ENCODE assay signal across 25 cellular contexts in the genomic region with DNA sequence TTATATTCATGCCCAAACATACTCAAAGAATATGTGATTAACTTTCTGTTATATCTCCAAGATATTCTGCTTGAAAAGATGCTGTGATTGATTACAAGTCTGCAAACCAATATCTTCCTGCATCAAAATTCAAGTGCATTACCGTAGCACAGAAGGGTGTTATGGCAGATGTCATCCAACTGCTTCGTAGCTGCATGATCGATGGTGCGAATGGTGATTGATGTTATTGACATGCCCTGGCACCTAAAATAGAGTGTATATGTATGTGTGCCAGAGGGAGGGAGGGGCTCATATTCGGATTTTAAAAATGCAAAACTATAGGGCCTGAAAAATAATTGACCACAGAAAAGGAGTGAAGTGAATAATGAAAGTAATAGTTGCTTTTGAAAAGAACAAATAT.
A peak's percentile ranks its signal among the peaks of the same experiment; 100 is the strongest.
DNase-seq lines count a peak whose midpoint lies in the region; TF ChIP-seq lines count a peak whose summit lies in the region.
"Had no signal": no experiment of that assay in that cellular context is flagged by ENCODE, and none has a peak within 500 bp of the region (broad histone marks: within the 10 kb centered on the region; RNA-seq: fewer than 3 reads in every experiment).

No MANE protein-coding gene starts in this region.

- no peaks in the 10 kb centered on the region for H3K36me3 ChIP-seq in ACC112 (ENCODE audit: insufficient read depth, low read length)
- no peaks in the 10 kb centered on the region for H3K36me3 ChIP-seq in BLaER1 treated with 17β-estradiol and CSF1 and Interleukin-3, amounts not matched to agents 10 nM and 100 nM
- no peaks in the 10 kb centered on the region for H3K36me3 ChIP-seq in mammary epithelial cell (ENCODE audit: insufficient read depth, low read length)
- H3K36me3 ChIP-seq: BE2C had no signal

- WGBS in mammary epithelial cell (ENCODE audit: low coverage, missing lambda C conversion rate), result 70% methylated on average over 5 of the region's 5 CpGs

- intact Hi-C loops in mammary epithelial cell (cut with micrococcal nuclease), result no loop called here

- H3K4me3 ChIP-seq in ACC112 (ENCODE audit: low read depth, low read length) (peak overlapping the region; percentile 53), mammary epithelial cell (replicated peaks in 1 of 3; ENCODE audit: insufficient read depth in 1 of 3, low read depth in 2 of 3, low read length in 3 of 3) (no peak overlapping the region)
- H3K4me3 ChIP-seq in BLaER1 treated with 17β-estradiol and CSF1 and Interleukin-3, amounts not matched to agents 10 nM and 100 nM, result no peak overlapping the region; a peak in 1 of 20 replicates
- H3K4me3 ChIP-seq: A549 had no signal

- H3K4me3 Mint-ChIP-seq in glutamatergic neuron (ENCODE audit: unreplicated experiment), result peak overlapping the region; percentile 65
- H3K4me3 Mint-ChIP-seq: CD14-positive monocyte; CD4-positive, alpha-beta memory T cell; CD4-positive, CD25-positive, alpha-beta regulatory T cell; CD8-positive, alpha-beta memory T cell had no signal

- H3K4me2 ChIP-seq in BLaER1 treated with 17β-estradiol and CSF1 and Interleukin-3, amounts not matched to agents 10 nM and 100 nM, result peak overlapping the region; percentile 23 to 65 (median 55); a peak in 17 of 22 replicates
- no peak overlapping the region for H3K4me2 ChIP-seq in mammary epithelial cell (ENCODE audit: insufficient read depth, low read depth, low read length)
- H3K4me2 ChIP-seq: A549 had no signal

- H2AFZ ChIP-seq in ACC112 (ENCODE audit: low read length, unreplicated experiment) (peak overlapping the region; percentile 61), mammary epithelial cell (ENCODE audit: low read depth, low read length) (no peak overlapping the region)

- BruUV-seq in mammary epithelial cell (replicated peaks; lab: Mats Ljungman, UMichigan), result no TSS peak

- H3K4me1 Mint-ChIP-seq in glutamatergic neuron (ENCODE audit: low read depth, unreplicated experiment), result peaks cover 13% of the 10 kb centered on the region
- H3K4me1 Mint-ChIP-seq: CD14-positive monocyte; CD4-positive, alpha-beta memory T cell; CD4-positive, CD25-positive, alpha-beta regulatory T cell; CD8-positive, alpha-beta memory T cell had no signal

- dilution Hi-C loops in mammary epithelial cell (cut with HindIII; ENCODE audit: low sequenced_read_pairs), result no loop called here

- no peaks in the 10 kb centered on the region for H4K20me1 ChIP-seq in BLaER1 treated with 17β-estradiol and CSF1 and Interleukin-3, amounts not matched to agents 10 nM and 100 nM
- no peaks in the 10 kb centered on the region for H4K20me1 ChIP-seq in mammary epithelial cell (ENCODE audit: insufficient read depth, low read length)

- no peak overlapping the region for H3K9ac ChIP-seq in BLaER1 treated with 17β-estradiol and CSF1 and Interleukin-3, amounts not matched to agents 10 nM and 100 nM
- H3K9ac ChIP-seq in mammary epithelial cell (ENCODE audit: insufficient read depth, low read length), result no peak overlapping the region

- H3K27ac Mint-ChIP-seq in glutamatergic neuron (ENCODE audit: unreplicated experiment), result peak overlapping the region; percentile 95
- H3K27ac Mint-ChIP-seq: CD14-positive monocyte; CD4-positive, alpha-beta memory T cell; CD4-positive, CD25-positive, alpha-beta regulatory T cell; CD8-positive, alpha-beta memory T cell had no signal

- H3K36me3 Mint-ChIP-seq in glutamatergic neuron (ENCODE audit: unreplicated experiment), result peaks cover 7% of the 10 kb centered on the region
- H3K36me3 Mint-ChIP-seq: CD14-positive monocyte; CD4-positive, alpha-beta memory T cell; CD4-positive, CD25-positive, alpha-beta regulatory T cell; CD8-positive, alpha-beta memory T cell had no signal

- H3K27me3 ChIP-seq in ACC112 (ENCODE audit: insufficient read depth, low read length) (no peaks in the 10 kb centered on the region), mammary epithelial cell (ENCODE audit: insufficient read depth, low read length) (no peaks in the 10 kb centered on the region)
- no peaks in the 10 kb centered on the region for H3K27me3 ChIP-seq in BLaER1 treated with 17β-estradiol and CSF1 and Interleukin-3, amounts not matched to agents 10 nM and 100 nM
- H3K27me3 ChIP-seq: BE2C had no signal

- H3K79me2 ChIP-seq in ACC112 (ENCODE audit: control insufficient read depth, insufficient read depth, low read length, unreplicated experiment) (no peaks in the 10 kb centered on the region), mammary epithelial cell (ENCODE audit: insufficient read depth, low read length) (no peaks in the 10 kb centered on the region)

- in situ Hi-C loops in mammary epithelial cell (cut with MboI; ENCODE audit: low sequenced_read_pairs in 2 of 2), result no loop called here

- H3K9me3 ChIP-seq in BLaER1 treated with 17β-estradiol and CSF1 and Interleukin-3, amounts not matched to agents 10 nM and 100 nM (replicated peaks in 1 of 11), result no peaks in the 10 kb centered on the region
- H3K9me3 ChIP-seq in mammary epithelial cell (replicated peaks; ENCODE audit: insufficient read depth, low read length), result no peaks in the 10 kb centered on the region
- H3K9me3 ChIP-seq: A549, BE2C had no signal

- H3K9me3 Mint-ChIP-seq in glutamatergic neuron (ENCODE audit: unreplicated experiment), result peaks cover 4% of the 10 kb centered on the region

- peaks cover 4% of the 10 kb centered on the region for H3K27me3 Mint-ChIP-seq in glutamatergic neuron (ENCODE audit: unreplicated experiment)
- H3K27me3 Mint-ChIP-seq: CD4-positive, alpha-beta memory T cell; CD4-positive, CD25-positive, alpha-beta regulatory T cell; CD8-positive, alpha-beta memory T cell had no signal

- CTCF ChIA-PET in mammary epithelial cell (lab: Charles Lee; ENCODE audit: low non-redundant PET), result no interaction called here

- DNase-seq in NCI-H446 treated with DMSO at 0.1 percent for 48 hours (lab: John Stamatoyannopoulos, UW) (peak; percentile 38), glutamatergic neuron (peak; percentile 46), OCI-M2 (lab: John Stamatoyannopoulos, UW; ENCODE audit: unreplicated experiment) (no peak), cerebellum (ENCODE audit: low spot score) (no peak), NCI-H1105 (lab: John Stamatoyannopoulos, UW) (no peak), mammary epithelial cell (no peak)
- DNase-seq: ACHN; BE2C; C1 segment of cervical spinal cord; CD4-positive, alpha-beta memory T cell; CD4-positive, CD25-positive, alpha-beta regulatory T cell; CD8-positive, alpha-beta memory T cell; COR-L47; DMS 273 treated with DMSO at 0.1 percent for 48 hours; DMS153; DMS53; DMS79; DND-41; EL; GDM1 had no signal

- H3K4me1 ChIP-seq in ACC112 (ENCODE audit: control insufficient read depth, insufficient read depth, low read length, unreplicated experiment) (no peaks in the 10 kb centered on the region), mammary epithelial cell (ENCODE audit: insufficient read depth, low read length) (no peaks in the 10 kb centered on the region)
- H3K4me1 ChIP-seq in BLaER1 treated with 17β-estradiol and CSF1 and Interleukin-3, amounts not matched to agents 10 nM and 100 nM, result peaks cover 0 to 13% (median 4%) of the 10 kb centered on the region in 10 experiments; a peak in 6 of 20 replicates
- H3K4me1 ChIP-seq: A549, BE2C had no signal

- no peak overlapping the region for H3K27ac ChIP-seq in ACC112 (ENCODE audit: low read depth, low read length)
- H3K27ac ChIP-seq in BLaER1 treated with 17β-estradiol and CSF1 and Interleukin-3, amounts not matched to agents 10 nM and 100 nM, result no peak overlapping the region
- H3K27ac ChIP-seq in mammary epithelial cell (ENCODE audit: insufficient read depth, low read depth, low read length), result no peak overlapping the region
- H3K27ac ChIP-seq: 22Rv1, A549 had no signal

- no peak for TF ChIP-seq CTCF in glutamatergic neuron (IDR thresholded peaks at IDR 0.05; ENCODE audit: partially characterized antibody, unreplicated experiment)
- no peak for TF ChIP-seq CTCF in mammary epithelial cell (conservative IDR thresholded peaks at IDR 0.05 in 1 of 2, IDR thresholded peaks at IDR 0.05 in 1 of 2; ENCODE audit: extremely low read depth in 1 of 2, insufficient read depth in 1 of 2, low read depth in 1 of 2, low read length in 2 of 2)

Comparison
In these comparisons a context has a peak if more than half of its experiments do, and no peak if none do; other contexts are left out.
1. DNase-seq: peak in NCI-H446 treated with DMSO at 0.1 percent for 48 hours (single experiment) and glutamatergic neuron (single experiment); none in OCI-M2 (single experiment), cerebellum (single experiment), NCI-H1105 (single experiment) and mammary epithelial cell (single experiment).